Comparison of ENCODE assay signal across 1 cellular context in the genomic region with DNA sequence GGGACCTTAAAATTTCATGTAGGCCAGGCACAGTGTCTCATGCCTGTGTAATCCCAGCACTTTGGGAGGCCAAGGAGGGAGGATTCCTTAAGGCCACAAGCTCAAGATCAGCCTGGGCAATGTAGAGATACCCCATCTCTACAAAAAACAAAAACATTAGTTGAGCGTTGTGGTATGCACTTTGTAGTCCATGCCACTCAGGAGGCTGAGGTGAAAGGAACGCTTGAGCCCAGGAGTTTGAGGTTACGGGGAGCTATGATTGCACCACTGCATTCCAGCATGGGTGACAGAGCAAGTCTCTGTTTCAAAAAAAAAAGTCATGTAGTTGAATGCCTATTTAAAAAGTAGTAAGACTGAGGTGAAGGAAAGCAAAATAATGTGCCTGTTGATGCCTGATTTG.
TF ChIP-seq lines count a peak whose summit lies in the region.

No MANE protein-coding gene starts in this region.

TF ChIP-seq in HepG2, 621 proteins besides CTCF, POLR2A, EP300 and RAD21 (continued from another document):
- TF ChIP-seq, protein P1, sequence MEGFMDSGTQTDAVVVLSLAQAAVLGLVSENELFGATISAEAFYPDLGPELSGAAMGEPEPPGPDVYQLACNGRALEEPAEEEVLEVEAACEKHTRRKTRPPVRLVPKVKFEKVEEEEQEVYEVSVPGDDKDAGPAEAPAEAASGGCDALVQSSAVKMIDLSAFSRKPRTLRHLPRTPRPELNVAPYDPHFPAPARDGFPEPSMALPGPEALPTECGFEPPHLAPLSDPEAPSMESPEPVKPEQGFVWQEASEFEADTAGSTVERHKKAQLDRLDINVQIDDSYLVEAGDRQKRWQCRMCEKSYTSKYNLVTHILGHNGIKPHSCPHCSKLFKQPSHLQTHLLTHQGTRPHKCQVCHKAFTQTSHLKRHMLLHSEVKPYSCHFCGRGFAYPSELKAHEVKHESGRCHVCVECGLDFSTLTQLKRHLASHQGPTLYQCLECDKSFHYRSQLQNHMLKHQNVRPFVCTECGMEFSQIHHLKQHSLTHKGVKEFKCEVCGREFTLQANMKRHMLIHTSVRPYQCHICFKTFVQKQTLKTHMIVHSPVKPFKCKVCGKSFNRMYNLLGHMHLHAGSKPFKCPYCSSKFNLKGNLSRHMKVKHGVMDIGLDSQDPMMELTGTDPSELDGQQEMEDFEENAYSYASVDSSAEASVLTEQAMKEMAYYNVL (CRISPR knock-in tag; IDR thresholded peaks at IDR 0.05; ENCODE audit: borderline replicate concordance) = no peak
- peak; percentile 13; the same call in 1 of the 2 replicates for TF ChIP-seq JUND (CRISPR knock-in tag; IDR thresholded peaks at IDR 0.05)
- TF ChIP-seq, protein P2, sequence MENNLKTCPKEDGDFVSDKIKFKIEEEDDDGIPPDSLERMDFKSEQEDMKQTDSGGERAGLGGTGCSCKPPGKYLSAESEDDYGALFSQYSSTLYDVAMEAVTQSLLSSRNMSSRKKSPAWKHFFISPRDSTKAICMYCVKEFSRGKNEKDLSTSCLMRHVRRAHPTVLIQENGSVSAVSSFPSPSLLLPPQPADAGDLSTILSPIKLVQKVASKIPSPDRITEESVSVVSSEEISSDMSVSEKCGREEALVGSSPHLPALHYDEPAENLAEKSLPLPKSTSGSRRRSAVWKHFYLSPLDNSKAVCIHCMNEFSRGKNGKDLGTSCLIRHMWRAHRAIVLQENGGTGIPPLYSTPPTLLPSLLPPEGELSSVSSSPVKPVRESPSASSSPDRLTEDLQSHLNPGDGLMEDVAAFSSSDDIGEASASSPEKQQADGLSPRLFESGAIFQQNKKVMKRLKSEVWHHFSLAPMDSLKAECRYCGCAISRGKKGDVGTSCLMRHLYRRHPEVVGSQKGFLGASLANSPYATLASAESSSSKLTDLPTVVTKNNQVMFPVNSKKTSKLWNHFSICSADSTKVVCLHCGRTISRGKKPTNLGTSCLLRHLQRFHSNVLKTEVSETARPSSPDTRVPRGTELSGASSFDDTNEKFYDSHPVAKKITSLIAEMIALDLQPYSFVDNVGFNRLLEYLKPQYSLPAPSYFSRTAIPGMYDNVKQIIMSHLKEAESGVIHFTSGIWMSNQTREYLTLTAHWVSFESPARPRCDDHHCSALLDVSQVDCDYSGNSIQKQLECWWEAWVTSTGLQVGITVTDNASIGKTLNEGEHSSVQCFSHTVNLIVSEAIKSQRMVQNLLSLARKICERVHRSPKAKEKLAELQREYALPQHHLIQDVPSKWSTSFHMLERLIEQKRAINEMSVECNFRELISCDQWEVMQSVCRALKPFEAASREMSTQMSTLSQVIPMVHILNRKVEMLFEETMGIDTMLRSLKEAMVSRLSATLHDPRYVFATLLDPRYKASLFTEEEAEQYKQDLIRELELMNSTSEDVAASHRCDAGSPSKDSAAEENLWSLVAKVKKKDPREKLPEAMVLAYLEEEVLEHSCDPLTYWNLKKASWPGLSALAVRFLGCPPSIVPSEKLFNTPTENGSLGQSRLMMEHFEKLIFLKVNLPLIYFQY (CRISPR knock-in tag; IDR thresholded peaks at IDR 0.05; ENCODE audit: borderline replicate concordance) = no peak
